7 cellular contexts compared by ENCODE assay signal in the genomic region with DNA sequence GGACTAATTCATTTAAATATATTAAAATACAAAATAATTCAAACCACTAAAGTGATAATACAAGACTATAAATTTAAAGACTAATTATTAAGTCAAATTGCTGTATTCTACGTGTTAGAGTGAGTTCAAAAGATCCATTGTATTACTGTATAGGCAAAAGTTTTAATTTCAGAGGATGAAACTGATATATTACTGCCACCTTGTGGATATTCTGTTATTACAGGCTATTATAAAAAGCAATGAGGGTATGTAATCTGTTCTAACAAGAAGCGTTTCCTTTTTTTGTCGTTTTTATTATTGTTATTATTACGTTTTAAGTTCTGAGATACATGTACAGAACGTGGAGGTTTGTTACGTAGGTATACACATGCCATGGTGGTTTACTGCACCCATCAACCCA.
A peak's percentile ranks its signal among the peaks of the same experiment; 100 is the strongest.
DNase-seq lines count a peak whose midpoint lies in the region; ATAC-seq and TF ChIP-seq lines count a peak whose summit lies in the region.
"Not testable (repeated sequence)": the region's sequence is repeated elsewhere in the genome, so short reads cannot be mapped to it uniquely, and the experiment has no call there.

No MANE protein-coding gene starts in this region.

- H4K20me1 ChIP-seq in GM23248 (ENCODE audit: insufficient read depth); Loucy (ENCODE audit: insufficient read depth, low read length, poor library complexity, severe bottlenecking); SK-N-SH (ENCODE audit: insufficient read depth): not testable (repeated sequence)

- not testable (repeated sequence) for H3K27me3 ChIP-seq in GM23248 (replicated peaks; ENCODE audit: insufficient read depth); Loucy (ENCODE audit: insufficient read depth, low read length, poor library complexity, severe bottlenecking); SK-N-SH (ENCODE audit: insufficient read depth); heart left ventricle

- TF ChIP-seq EP300 in SK-N-SH (IDR thresholded peaks at IDR 0.05; ENCODE audit: borderline replicate concordance in 1 of 2, low read depth in 1 of 2, low read length in 1 of 2) = not testable (repeated sequence)

- CTCF ChIA-PET in SK-N-SH (lab: Yijun Ruan, JAX) = not testable (repeated sequence)

- TF ChIP-seq RAD21 in SK-N-SH (IDR thresholded peaks at IDR 0.05; ENCODE audit: low read length) = not testable (repeated sequence)

- H3K79me2 ChIP-seq in GM23248 (ENCODE audit: insufficient read depth); Loucy (ENCODE audit: insufficient read depth, low read length); SK-N-SH (ENCODE audit: insufficient read depth): not testable (repeated sequence)

- not testable (repeated sequence) for TF ChIP-seq POLR2A in heart left ventricle (IDR thresholded peaks at IDR 0.05)

- H3K27me3 Mint-ChIP-seq in type B pancreatic cell = not testable (repeated sequence)

- H2AFZ ChIP-seq in GM23248; Loucy (ENCODE audit: low read length); SK-N-SH (ENCODE audit: low read depth): not testable (repeated sequence)

- not testable (repeated sequence) for H3K4me1 Mint-ChIP-seq in type B pancreatic cell (ENCODE audit: unreplicated experiment)

- not testable (repeated sequence) for H3K9me3 Mint-ChIP-seq in type B pancreatic cell

- not testable (repeated sequence) for H3F3A ChIP-seq in GM23248 (ENCODE audit: insufficient read depth); Loucy (ENCODE audit: low read depth); SK-N-SH (replicated peaks; ENCODE audit: insufficient read depth)

- not testable (repeated sequence) for H3K4me3 Mint-ChIP-seq in type B pancreatic cell

- not testable (repeated sequence) for H3K27ac Mint-ChIP-seq in type B pancreatic cell

- DNase-seq in AG10803 (ENCODE audit: low read depth); SK-N-SH; heart left ventricle; type B pancreatic cell (ENCODE audit: extremely low spot score, unreplicated experiment): not testable (repeated sequence)
- DNase-seq in GM23248 (peak; percentile 0), cardiac fibroblast (ENCODE audit: low read depth in 2 of 2) (peak in 1 of 2 donors; percentile 0)

- ATAC-seq in heart left ventricle = not testable (repeated sequence)

- not testable (repeated sequence) for H3K9ac ChIP-seq in GM23248; Loucy (ENCODE audit: low read depth, low read length, poor library complexity, severe bottlenecking); SK-N-SH

- not testable (repeated sequence) for H3K36me3 Mint-ChIP-seq in type B pancreatic cell

- not testable (repeated sequence) for H3K36me3 ChIP-seq in GM23248 (ENCODE audit: low read depth); Loucy (ENCODE audit: insufficient read depth, low read length); SK-N-SH (replicated peaks in 1 of 2; ENCODE audit: control insufficient read depth in 1 of 2, insufficient read depth in 2 of 2, low read length in 1 of 2); heart left ventricle

- in situ Hi-C loops in GM23248 (cut with MboI) = not testable (repeated sequence)

- peak; percentile 18 for TF ChIP-seq CTCF in AG10803 (conservative IDR thresholded peaks at IDR 0.05; ENCODE audit: low read length)
- TF ChIP-seq CTCF in Loucy (conservative IDR thresholded peaks at IDR 0.05; ENCODE audit: low read length) = peak; percentile 47
- TF ChIP-seq CTCF in SK-N-SH (IDR thresholded peaks at IDR 0.05) = peak; percentile 58
- TF ChIP-seq CTCF in cardiac fibroblast (IDR thresholded peaks at IDR 0.05; ENCODE audit: low read depth, low read length) = peak; percentile 18
- peak in 9 of 12 donors; percentile 13 to 49 (median 31) for TF ChIP-seq CTCF in heart left ventricle (IDR thresholded peaks at IDR 0.05)
- peak; percentile 14 for TF ChIP-seq CTCF in type B pancreatic cell (conservative IDR thresholded peaks at IDR 0.05)

- intact Hi-C loops in heart left ventricle (cut with DNase I) = not testable (repeated sequence)

- H3K4me3 ChIP-seq in AG10803 (ENCODE audit: low read length); GM23248; Loucy (ENCODE audit: low read length, poor library complexity, severe bottlenecking); SK-N-SH (ENCODE audit: low read depth in 2 of 2, low read length in 1 of 2); cardiac fibroblast (replicated peaks in 1 of 2; ENCODE audit: low read depth in 2 of 2, low read length in 2 of 2); heart left ventricle: not testable (repeated sequence)

- H3K9me2 ChIP-seq in GM23248 (ENCODE audit: insufficient read depth); Loucy (replicated peaks; ENCODE audit: low read depth, low read length); SK-N-SH: not testable (repeated sequence)

- POLR2A ChIA-PET in SK-N-SH (lab: Yijun Ruan, JAX) = not testable (repeated sequence)

- 18 to 19% methylated on average over 6 of the region's 6 CpGs for WGBS in GM23248 (ENCODE audit: low coverage in 1 of 2, low lambda C conversion rate in 2 of 2, missing lambda C conversion rate in 2 of 2), 2 experiments
- WGBS in SK-N-SH (ENCODE audit: low lambda C conversion rate) = 1% methylated on average over 6 of the region's 6 CpGs
- WGBS in heart left ventricle, 4 donors = 26 to 33% (median 27%) methylated on average over 6 of the region's 6 CpGs

- not testable (repeated sequence) for H3K27ac ChIP-seq in GM23248; SK-N-SH (ENCODE audit: low read depth in 2 of 2, low read length in 1 of 2); heart left ventricle

- H3K4me2 ChIP-seq in GM23248 (ENCODE audit: unreplicated experiment); Loucy (ENCODE audit: low read depth, low read length, poor library complexity, severe bottlenecking); SK-N-SH: not testable (repeated sequence)

- H3K9me3 ChIP-seq in GM23248 (ENCODE audit: low read depth); Loucy (ENCODE audit: insufficient read depth, low read depth, low read length); SK-N-SH; heart left ventricle: not testable (repeated sequence)

- H3K4me1 ChIP-seq in GM23248 (ENCODE audit: insufficient read depth); Loucy (ENCODE audit: insufficient read depth, low read length, poor library complexity, severe bottlenecking); SK-N-SH (ENCODE audit: control insufficient read depth in 1 of 2, insufficient read depth in 2 of 2, low read depth in 1 of 2, low read length in 1 of 2); heart left ventricle: not testable (repeated sequence)
